Comparison of ENCODE assay signal across 18 cellular contexts in the genomic region with DNA sequence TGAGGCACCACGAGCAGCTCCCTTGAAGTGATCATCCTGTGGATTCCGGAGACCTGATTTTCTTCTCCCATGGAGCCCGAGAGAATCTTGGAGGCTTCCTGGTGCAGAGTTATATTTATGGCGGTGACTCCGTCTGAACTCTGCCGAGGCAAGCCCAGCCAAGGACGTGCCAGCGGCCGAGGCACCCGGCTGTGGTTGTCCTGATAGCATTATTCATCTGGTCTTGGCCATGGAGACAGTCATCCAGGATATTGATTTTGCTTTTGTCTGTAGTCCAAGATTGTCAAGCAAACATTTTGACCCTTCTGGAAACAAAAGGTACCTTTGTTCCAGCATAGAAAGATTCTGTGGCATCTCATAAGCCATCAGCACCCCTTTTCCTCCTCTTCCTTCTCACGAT.
A peak's percentile ranks its signal among the peaks of the same experiment; 100 is the strongest.
DNase-seq lines count a peak whose midpoint lies in the region; ATAC-seq, FAIRE-seq and TF ChIP-seq lines count a peak whose summit lies in the region.
"Had no signal": no experiment of that assay in that cellular context is flagged by ENCODE, and none has a peak within 500 bp of the region (broad histone marks: within the 10 kb centered on the region; RNA-seq: fewer than 3 reads in every experiment).

No MANE protein-coding gene starts in this region.

- 80% methylated on average over 11 of the region's 11 CpGs for WGBS in HepG2 (ENCODE audit: low lambda C conversion rate)
- WGBS in psoas muscle, 3 donors, result 30 to 60% (median 31%) methylated on average over 11 of the region's 11 CpGs

- no peaks in the 10 kb centered on the region for H3K27me3 ChIP-seq in PC-3 (ENCODE audit: low read length)
- no peaks in the 10 kb centered on the region for H3K27me3 ChIP-seq in HepG2 (ENCODE audit: control insufficient read depth in 1 of 2, insufficient read depth in 2 of 2, low read length in 2 of 2)
- H3K27me3 ChIP-seq in psoas muscle (ENCODE audit: insufficient read depth in 3 of 3, low read length in 2 of 3), result no peaks in the 10 kb centered on the region

- CTCF ChIA-PET in PC-3 (lab: Charles Lee), result interaction anchor here (0.7 kb wide), 1 partner anchor 343 kb away, joined by 3 read pairs; no protein-coding TSS in a partner anchor
- CTCF ChIA-PET in HepG2 (lab: Yijun Ruan, JAX; ENCODE audit: low intra/inter-chr PET ratio, low total read pairs), result no interaction called here

- BruUV-seq in PC-3 (replicated peaks; lab: Mats Ljungman, UMichigan), result no TSS peak
- no TSS peak for BruUV-seq in HepG2 (replicated peaks; lab: Mats Ljungman, UMichigan)

- POLR2A ChIA-PET in PC-3 (lab: Charles Lee; ENCODE audit: unreplicated experiment) (no interaction called here), HepG2 (lab: Yijun Ruan, JAX) (no interaction called here)

- H3K36me3 Mint-ChIP-seq in activated T-helper 17 cell treated with anti-CD3 and anti-CD28 coated beads, Interleukin-2, amount 50 U/mL, for 72 hours (ENCODE audit: low read depth), result no peaks in the 10 kb centered on the region

- peak overlapping the region; percentile 61 for H3K27ac ChIP-seq in PC-3 (ENCODE audit: low read length)
- no peak overlapping the region for H3K27ac ChIP-seq in HepG2 (ENCODE audit: extremely low read length, insufficient read depth, low read length)
- H3K27ac ChIP-seq in psoas muscle, result peak overlapping the region; percentile 64
- H3K27ac ChIP-seq: C4-2B, HL-60, SK-N-MC had no signal

- H3K9me2 ChIP-seq in PC-3 (replicated peaks; ENCODE audit: low read length), result no peaks in the 10 kb centered on the region

- 0 out of 2 replicates have a peak overlapping the region, but pooled peaks have one; percentile 22 for H3K4me2 ChIP-seq in PC-3 (ENCODE audit: low read length)
- H3K4me2 ChIP-seq in HepG2 (ENCODE audit: low read depth, low read length), result no peak overlapping the region

- H3K9ac ChIP-seq in PC-3 (ENCODE audit: low read length), result no peak overlapping the region
- no peak overlapping the region for H3K9ac ChIP-seq in HepG2 (ENCODE audit: insufficient read depth, low read depth, low read length)

- H3K79me2 ChIP-seq in PC-3 (ENCODE audit: low read length), result no peaks in the 10 kb centered on the region
- H3K79me2 ChIP-seq in HepG2 (ENCODE audit: insufficient read depth, low read length), result no peaks in the 10 kb centered on the region

- FAIRE-seq in HepG2 (lab: Jason Lieb, UNC), result no peak
- no peak for FAIRE-seq in D721Med (lab: Jason Lieb, UNC)
- FAIRE-seq: GM19239, H54, K562 had no signal

- H4K20me1 ChIP-seq in PC-3 (ENCODE audit: low read length) (no peaks in the 10 kb centered on the region), HepG2 (ENCODE audit: insufficient read depth, low read length) (no peaks in the 10 kb centered on the region)

- no peak for TF ChIP-seq POLR2A in HepG2 (IDR thresholded peaks at IDR 0.05; ENCODE audit: insufficient read depth in 1 of 2, low read depth in 2 of 2, low read length in 2 of 2)

- H2AFZ ChIP-seq in PC-3 (ENCODE audit: low read length) (no peak overlapping the region), HepG2 (ENCODE audit: low read length) (no peak overlapping the region)

- H3K36me3 ChIP-seq in PC-3 (ENCODE audit: low read depth, low read length) (no peaks in the 10 kb centered on the region), HepG2 (replicated peaks in 1 of 2; ENCODE audit: control insufficient read depth in 1 of 2, insufficient read depth in 2 of 2, low read length in 2 of 2) (peaks cover 4% of the 10 kb centered on the region in 2 experiments), psoas muscle (ENCODE audit: insufficient read depth in 1 of 2, low read depth in 1 of 2) (no peaks in the 10 kb centered on the region)

- intact Hi-C loops in PC-3 (cut with micrococcal nuclease) (no loop called here), HepG2 (cut with micrococcal nuclease; ENCODE audit: unreplicated experiment) (no loop called here), psoas muscle (cut with DNase I) (loop anchor here in 1 of 2 donors (5.0 kb wide), 2 partner anchors 124 to 169 kb away; partner anchors contain the start of gene SOBP)

- no peaks in the 10 kb centered on the region for H3K9me3 ChIP-seq in PC-3 (ENCODE audit: low read length)
- H3K9me3 ChIP-seq in HepG2 (ENCODE audit: low read length), result no peaks in the 10 kb centered on the region
- H3K9me3 ChIP-seq in psoas muscle, result no peaks in the 10 kb centered on the region

- H3K4me1 ChIP-seq in PC-3 (ENCODE audit: insufficient read depth, low read length) (peaks cover 21% of the 10 kb centered on the region), HepG2 (ENCODE audit: insufficient read depth, low read length) (peaks cover 57% of the 10 kb centered on the region), psoas muscle (peaks cover 75% of the 10 kb centered on the region)

- no peak for TF ChIP-seq RAD21 in HepG2 (CRISPR knock-in tag; IDR thresholded peaks at IDR 0.05)

- TF ChIP-seq EP300 in HepG2 (IDR thresholded peaks at IDR 0.05; ENCODE audit: low read depth in 2 of 2, low read length in 2 of 2) (no peak), HepG2 (CRISPR knock-in tag; IDR thresholded peaks at IDR 0.05; ENCODE audit: borderline replicate concordance) (no peak)

- in situ Hi-C loops in HepG2 (cut with HindIII; ENCODE audit: extremely low pct_ligation_motif_present, low pct_unique_long_range_greater_than_20kb), result no loop called here

- H3K4me3 Mint-ChIP-seq in activated T-helper 17 cell treated with anti-CD3 and anti-CD28 coated beads, Interleukin-2, amount 50 U/mL, for 72 hours, result no peak overlapping the region

- no peaks in the 10 kb centered on the region for H3K4me1 Mint-ChIP-seq in activated T-helper 17 cell treated with anti-CD3 and anti-CD28 coated beads, Interleukin-2, amount 50 U/mL, for 72 hours

- no peak overlapping the region for H3K4me3 ChIP-seq in PC-3 (ENCODE audit: low read length)
- H3K4me3 ChIP-seq in HepG2 (replicated peaks in 1 of 3; ENCODE audit: insufficient read depth in 1 of 3, low read depth in 2 of 3, low read length in 3 of 3), result no peak overlapping the region
- no peak overlapping the region for H3K4me3 ChIP-seq in psoas muscle
- H3K4me3 ChIP-seq: K562, SK-N-MC had no signal

- no peaks in the 10 kb centered on the region for H3F3A ChIP-seq in PC-3 (ENCODE audit: low read length, unreplicated experiment)

- H3K9me3 Mint-ChIP-seq in activated T-helper 17 cell treated with anti-CD3 and anti-CD28 coated beads, Interleukin-2, amount 50 U/mL, for 72 hours, result no peaks in the 10 kb centered on the region

- DNase-seq in HT-29 (ENCODE audit: low spot score), result peak; percentile 56
- peak; percentile 50 for DNase-seq in PC-3
- no peak for DNase-seq in HepG2 (ENCODE audit: low spot score)
- peak; percentile 55 to 73 for DNase-seq in psoas muscle
- DNase-seq in D721Med (ENCODE audit: insufficient read length, low spot score), result no peak
- DNase-seq in GM20000 (ENCODE audit: low spot score), result no peak
- DNase-seq: EL, NCI-H1436, NCI-H2081, NCI-H774 had no signal

- ATAC-seq in PC-3 (peak; percentile 42), HepG2 (no peak), psoas muscle (peak; percentile 79 to 87 (median 85))
- no peak for ATAC-seq in activated T-helper 17 cell treated with anti-CD3 and anti-CD28 coated beads, Interleukin-2, amount 50 U/mL, for 72 hours (replicated peaks)
- ATAC-seq: K562, Right ventricle myocardium inferior had no signal

- H3K27ac Mint-ChIP-seq in activated T-helper 17 cell treated with anti-CD3 and anti-CD28 coated beads, Interleukin-2, amount 50 U/mL, for 72 hours, result no peak overlapping the region

- H3K27me3 Mint-ChIP-seq in activated T-helper 17 cell treated with anti-CD3 and anti-CD28 coated beads, Interleukin-2, amount 50 U/mL, for 72 hours, result peaks cover 10% of the 10 kb centered on the region

- TF ChIP-seq CTCF in PC-3 (conservative IDR thresholded peaks at IDR 0.05; ENCODE audit: low read depth, low read length) (no peak), HepG2 (CRISPR knock-in tag; IDR thresholded peaks at IDR 0.05) (no peak), psoas muscle (IDR thresholded peaks at IDR 0.05) (no peak), D721Med (IDR thresholded peaks at IDR 0.05; ENCODE audit: insufficient read depth, missing control alignments) (no peak), GM20000 (IDR thresholded peaks at IDR 0.05; ENCODE audit: extremely low read depth, missing control alignments) (no peak)

TF ChIP-seq in HepG2, 621 proteins besides CTCF, POLR2A, EP300 and RAD21 (continues in another document):
- TF ChIP-seq ZSCAN25 (CRISPR knock-in tag; IDR thresholded peaks at IDR 0.05), result no peak
- no peak for TF ChIP-seq TBP (CRISPR knock-in tag; IDR thresholded peaks at IDR 0.05)
- TF ChIP-seq NRL (CRISPR knock-in tag; IDR thresholded peaks at IDR 0.05; ENCODE audit: borderline replicate concordance), result no peak
- TF ChIP-seq, protein P1, sequence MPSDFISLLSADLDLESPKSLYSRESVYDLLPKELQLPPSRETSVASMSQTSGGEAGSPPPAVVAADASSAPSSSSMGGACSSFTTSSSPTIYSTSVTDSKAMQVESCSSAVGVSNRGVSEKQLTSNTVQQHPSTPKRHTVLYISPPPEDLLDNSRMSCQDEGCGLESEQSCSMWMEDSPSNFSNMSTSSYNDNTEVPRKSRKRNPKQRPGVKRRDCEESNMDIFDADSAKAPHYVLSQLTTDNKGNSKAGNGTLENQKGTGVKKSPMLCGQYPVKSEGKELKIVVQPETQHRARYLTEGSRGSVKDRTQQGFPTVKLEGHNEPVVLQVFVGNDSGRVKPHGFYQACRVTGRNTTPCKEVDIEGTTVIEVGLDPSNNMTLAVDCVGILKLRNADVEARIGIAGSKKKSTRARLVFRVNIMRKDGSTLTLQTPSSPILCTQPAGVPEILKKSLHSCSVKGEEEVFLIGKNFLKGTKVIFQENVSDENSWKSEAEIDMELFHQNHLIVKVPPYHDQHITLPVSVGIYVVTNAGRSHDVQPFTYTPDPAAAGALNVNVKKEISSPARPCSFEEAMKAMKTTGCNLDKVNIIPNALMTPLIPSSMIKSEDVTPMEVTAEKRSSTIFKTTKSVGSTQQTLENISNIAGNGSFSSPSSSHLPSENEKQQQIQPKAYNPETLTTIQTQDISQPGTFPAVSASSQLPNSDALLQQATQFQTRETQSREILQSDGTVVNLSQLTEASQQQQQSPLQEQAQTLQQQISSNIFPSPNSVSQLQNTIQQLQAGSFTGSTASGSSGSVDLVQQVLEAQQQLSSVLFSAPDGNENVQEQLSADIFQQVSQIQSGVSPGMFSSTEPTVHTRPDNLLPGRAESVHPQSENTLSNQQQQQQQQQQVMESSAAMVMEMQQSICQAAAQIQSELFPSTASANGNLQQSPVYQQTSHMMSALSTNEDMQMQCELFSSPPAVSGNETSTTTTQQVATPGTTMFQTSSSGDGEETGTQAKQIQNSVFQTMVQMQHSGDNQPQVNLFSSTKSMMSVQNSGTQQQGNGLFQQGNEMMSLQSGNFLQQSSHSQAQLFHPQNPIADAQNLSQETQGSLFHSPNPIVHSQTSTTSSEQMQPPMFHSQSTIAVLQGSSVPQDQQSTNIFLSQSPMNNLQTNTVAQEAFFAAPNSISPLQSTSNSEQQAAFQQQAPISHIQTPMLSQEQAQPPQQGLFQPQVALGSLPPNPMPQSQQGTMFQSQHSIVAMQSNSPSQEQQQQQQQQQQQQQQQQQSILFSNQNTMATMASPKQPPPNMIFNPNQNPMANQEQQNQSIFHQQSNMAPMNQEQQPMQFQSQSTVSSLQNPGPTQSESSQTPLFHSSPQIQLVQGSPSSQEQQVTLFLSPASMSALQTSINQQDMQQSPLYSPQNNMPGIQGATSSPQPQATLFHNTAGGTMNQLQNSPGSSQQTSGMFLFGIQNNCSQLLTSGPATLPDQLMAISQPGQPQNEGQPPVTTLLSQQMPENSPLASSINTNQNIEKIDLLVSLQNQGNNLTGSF (CRISPR knock-in tag; IDR thresholded peaks at IDR 0.05), result no peak

Comparison
In these comparisons a context has a peak if more than half of its experiments do, and no peak if none do; other contexts are left out.
1. DNase-seq: peak in HT-29 (single experiment), PC-3 (single experiment) and psoas muscle (2 of 2); none in HepG2 (single experiment), D721Med (single experiment) and GM20000 (single experiment).
2. ATAC-seq: peak in PC-3 (single experiment) and psoas muscle (4 of 4); none in HepG2 (single experiment) and activated T-helper 17 cell treated with anti-CD3 and anti-CD28 coated beads, Interleukin-2, amount 50 U/mL, for 72 hours (single experiment).